Comparison of ENCODE assay signal across 7 cellular contexts in the genomic region with DNA sequence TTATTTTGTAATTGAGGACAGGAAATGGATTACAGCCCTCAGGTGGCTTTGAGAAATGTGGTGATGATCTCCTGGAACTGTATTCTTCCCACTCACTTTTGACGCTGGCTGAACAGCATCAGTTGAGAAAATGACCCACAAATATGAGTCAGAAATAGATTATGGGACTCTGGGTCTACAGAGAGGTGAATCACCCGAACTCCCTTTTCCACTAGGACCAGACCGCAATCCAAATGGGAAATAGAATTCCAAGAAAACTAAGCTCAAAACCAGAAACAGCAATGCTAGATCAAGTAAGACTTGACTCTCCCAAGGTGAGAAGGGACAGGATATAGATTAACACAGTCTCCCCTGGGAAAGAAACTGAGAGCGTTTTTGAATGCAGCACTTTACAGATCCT. TPM values are rescaled to one million over a fixed set of nuclear protein-coding genes. Genes with fewer than 3 reads are reported as not detected.
DNase-seq lines count a peak whose midpoint lies in the region; TF ChIP-seq lines count a peak whose summit lies in the region.
"Not testable (repeated sequence)": the region's sequence is repeated elsewhere in the genome, so short reads cannot be mapped to it uniquely, and the experiment has no call there.

No MANE protein-coding gene starts in this region.

- H3K4me3 Mint-ChIP-seq in activated naive CD4-positive, alpha-beta T cell treated with anti-CD3 and anti-CD28 coated beads, Interleukin-2, amount 10 ng/mL, durations not matched to agents 7 days and 5 days: not testable (repeated sequence)

- not testable (repeated sequence) for H3K9me3 ChIP-seq in osteoblast (ENCODE audit: low read depth, low read length)

- TF ChIP-seq CTCF in osteoblast (IDR thresholded peaks at IDR 0.05; ENCODE audit: extremely low read depth, low read depth, low read length): not testable (repeated sequence)

- H3K27me3 Mint-ChIP-seq in activated naive CD4-positive, alpha-beta T cell treated with anti-CD3 and anti-CD28 coated beads, Interleukin-2, amount 10 ng/mL, durations not matched to agents 7 days and 5 days: not testable (repeated sequence)

- CTCF ChIA-PET in activated naive CD4-positive, alpha-beta T cell treated with anti-CD3 and anti-CD28 coated beads, Interleukin-2, amount 10 ng/mL, durations not matched to agents 7 days and 5 days (lab: Charles Lee): not testable (repeated sequence)

- not testable (repeated sequence) for H3K4me3 ChIP-seq in osteoblast (ENCODE audit: insufficient read depth, low read length)

- H2AFZ ChIP-seq in osteoblast (ENCODE audit: low read length): not testable (repeated sequence)

- H3K36me3 Mint-ChIP-seq in activated naive CD4-positive, alpha-beta T cell treated with anti-CD3 and anti-CD28 coated beads, Interleukin-2, amount 10 ng/mL, durations not matched to agents 7 days and 5 days: not testable (repeated sequence)

- H3K27me3 ChIP-seq in osteoblast (ENCODE audit: insufficient read depth, low read length): not testable (repeated sequence)

- H3K36me3 ChIP-seq in osteoblast (ENCODE audit: insufficient read depth, low read length): not testable (repeated sequence)

- not testable (repeated sequence) for H3K79me2 ChIP-seq in osteoblast (ENCODE audit: insufficient read depth, low read length)

- not testable (repeated sequence) for H4K20me1 ChIP-seq in osteoblast (ENCODE audit: insufficient read depth, low read length)

- DNase-seq in ELR (ENCODE audit: low read depth) (peak; percentile 10), HT1080 (ENCODE audit: low read depth) (peak; percentile 61), M059J (ENCODE audit: low read depth) (peak; percentile 51), RPMI7951 (ENCODE audit: low read depth) (peak; percentile 49), glomerular visceral epithelial cell (ENCODE audit: extremely low spot score) (peak; percentile 25)
- DNase-seq in activated naive CD4-positive, alpha-beta T cell treated with anti-CD3 and anti-CD28 coated beads, Interleukin-2, amount 10 ng/mL, durations not matched to agents 7 days and 5 days; osteoblast (ENCODE audit: insufficient read length, low spot score, missing footprints): not testable (repeated sequence)

- not testable (repeated sequence) for H3K4me1 Mint-ChIP-seq in activated naive CD4-positive, alpha-beta T cell treated with anti-CD3 and anti-CD28 coated beads, Interleukin-2, amount 10 ng/mL, durations not matched to agents 7 days and 5 days

- H3K27ac ChIP-seq in osteoblast (ENCODE audit: low read depth, low read length): not testable (repeated sequence)

- H3K9me3 Mint-ChIP-seq in activated naive CD4-positive, alpha-beta T cell treated with anti-CD3 and anti-CD28 coated beads, Interleukin-2, amount 10 ng/mL, durations not matched to agents 7 days and 5 days: not testable (repeated sequence)

- H3K27ac Mint-ChIP-seq in activated naive CD4-positive, alpha-beta T cell treated with anti-CD3 and anti-CD28 coated beads, Interleukin-2, amount 10 ng/mL, durations not matched to agents 7 days and 5 days: peak overlapping the region; percentile 26

- not testable (repeated sequence) for H3K4me1 ChIP-seq in osteoblast (ENCODE audit: insufficient read depth, low read length)

- peak overlapping the region; percentile 23 for H3K4me2 ChIP-seq in osteoblast (ENCODE audit: insufficient read depth, low read length)

RNA-seq across cellular contexts. Expression of gene ZNF519, which starts 5.7 kb away (rescaled TPM):
- 2.9 and 6.3 TPM in 2 replicates for total RNA-seq in HT1080 (2014; rRNA removed; shearing (Covaris generic))
- 2.2 and 4.3 TPM in 2 replicates for polyA plus RNA-seq in HT1080 (2015; cell fraction: cytosol; rRNA removed)
- 6.7 and 7.4 TPM in 2 replicates for polyA plus RNA-seq in HT1080 (2015; cell fraction: nucleus; rRNA removed)
- total RNA-seq in M059J (2014; rRNA removed; shearing (Covaris generic)): 6.2 and 7.4 TPM in 2 replicates
- total RNA-seq in RPMI7951 (2014; rRNA removed; shearing (Covaris generic)): 7.6 and 10.3 TPM in 2 replicates
- total RNA-seq in osteoblast: 5.4 and 12.4 TPM in 2 replicates
